ENCODE assay signal across 26 cellular contexts in the genomic region with DNA sequence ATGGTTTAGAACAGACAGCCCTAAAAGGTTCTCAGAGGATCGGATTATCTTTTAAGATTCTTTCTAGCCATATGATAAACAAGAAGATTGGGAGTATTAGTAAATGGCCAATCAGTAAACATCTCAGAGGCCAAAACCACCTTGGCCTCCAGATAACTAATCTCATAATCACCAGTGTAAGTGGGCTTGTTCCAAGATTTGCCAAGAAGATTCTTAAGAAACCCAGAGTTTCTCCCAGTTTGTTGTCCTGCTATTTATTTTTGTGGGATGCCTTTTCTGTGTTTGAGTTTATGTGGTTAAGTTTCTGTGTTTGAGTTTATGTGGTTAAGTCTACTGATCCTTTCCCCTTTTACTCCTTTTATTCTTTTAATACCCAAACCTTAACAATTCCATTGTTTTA.
"Had no signal": no experiment of that assay in that cellular context is flagged by ENCODE, and none has a peak within 500 bp of the region (broad histone marks: within the 10 kb centered on the region; RNA-seq: fewer than 3 reads in every experiment).

No MANE protein-coding gene starts in this region.

- H3K4me3 ChIP-seq: gastrocnemius medialis, neural progenitor cell, stomach, suprapubic skin, tibial nerve had no signal

- H3K36me3 ChIP-seq: brain microvascular endothelial cell, gastrocnemius medialis, neural progenitor cell, stomach, suprapubic skin, tibial nerve had no signal

- H3K27me3 ChIP-seq: brain microvascular endothelial cell, gastrocnemius medialis, neural progenitor cell, stomach, suprapubic skin, tibial nerve had no signal

- ATAC-seq: gastrocnemius medialis; left cardiac atrium; naive thymus-derived CD4-positive, alpha-beta T cell; sciatic nerve; stimulated activated memory B cell treated with anti-CD40 and anti-IgM and Interleukin-4, amounts not matched to agents 10 μg/mL and 1 μg/mL and 100 μg/mL, for 72 hours; WTC11 had no signal

- H2AFZ ChIP-seq: neural progenitor cell had no signal

- H3K4me1 ChIP-seq: gastrocnemius medialis, stomach, suprapubic skin had no signal

- H3K9me3 ChIP-seq: gastrocnemius medialis, stomach, suprapubic skin, tibial nerve had no signal

- H3K27ac ChIP-seq: brain microvascular endothelial cell, gastrocnemius medialis, neural progenitor cell, stomach, suprapubic skin, tibial nerve had no signal

- H3K9ac ChIP-seq: neural progenitor cell had no signal

- DNase-seq: activated CD4-positive, alpha-beta T cell treated with anti-CD3 and anti-CD28 coated beads, Interleukin-2, amount 50 U/mL, for 4 hours; activated CD8-positive, alpha-beta memory T cell treated with anti-CD3 and anti-CD28 coated beads for 24 hours; activated CD8-positive, alpha-beta memory T cell treated with anti-CD3 and anti-CD28 coated beads, Interleukin-2, amount 50 U/mL, for 4 hours; activated effector memory CD4-positive, alpha-beta T cell treated with Interleukin-2 at 50 U/mL for 16 hours; activated naive CD4-positive, alpha-beta T cell treated with anti-CD3 and anti-CD28 coated beads for 36 hours; activated T-cell treated with anti-CD3 and anti-CD28 coated beads, Interleukin-2, amount 50 U/mL, for 24 hours; anterior cingulate cortex; brain microvascular endothelial cell; caudate nucleus; effector CD8-positive, alpha-beta T cell; gastrocnemius medialis; head of caudate nucleus; islet precursor cell; left cardiac atrium; naive thymus-derived CD4-positive, alpha-beta T cell; posterior cingulate gyrus; small intestine; stimulated activated CD4-positive, alpha-beta T cell treated with anti-CD3 and anti-CD28 coated beads, Interleukin-15, amount 100 ng/mL, for 24 hours; stomach; T-helper 9 cell had no signal

- H3K4me2 ChIP-seq: neural progenitor cell had no signal
